In the genomic region with DNA sequence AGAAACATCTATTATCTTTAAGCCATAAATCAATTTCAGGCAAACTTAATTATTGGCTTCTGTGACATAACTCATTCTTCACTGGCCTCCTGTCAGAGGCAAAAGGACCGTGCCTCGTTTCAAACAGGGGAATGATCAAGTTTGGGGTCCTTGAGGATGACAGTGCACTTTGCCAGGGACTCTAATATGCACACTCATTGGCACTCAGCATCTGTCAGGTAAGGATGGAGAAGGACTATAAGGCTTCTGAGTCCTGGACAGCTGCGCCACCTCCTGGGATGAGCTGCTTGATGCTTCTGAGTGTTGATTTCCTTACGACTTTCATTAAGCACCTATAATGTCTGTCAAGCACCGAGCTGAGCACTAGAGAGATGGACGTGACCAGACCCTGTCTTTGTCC, we compare ENCODE assay signal across 1 cellular context.
TF ChIP-seq lines count a peak whose summit lies in the region.

No MANE protein-coding gene starts in this region.

TF ChIP-seq in K562, 482 proteins besides CTCF, POLR2A, EP300 and RAD21 (continued from another document):
- TF ChIP-seq, protein P1, sequence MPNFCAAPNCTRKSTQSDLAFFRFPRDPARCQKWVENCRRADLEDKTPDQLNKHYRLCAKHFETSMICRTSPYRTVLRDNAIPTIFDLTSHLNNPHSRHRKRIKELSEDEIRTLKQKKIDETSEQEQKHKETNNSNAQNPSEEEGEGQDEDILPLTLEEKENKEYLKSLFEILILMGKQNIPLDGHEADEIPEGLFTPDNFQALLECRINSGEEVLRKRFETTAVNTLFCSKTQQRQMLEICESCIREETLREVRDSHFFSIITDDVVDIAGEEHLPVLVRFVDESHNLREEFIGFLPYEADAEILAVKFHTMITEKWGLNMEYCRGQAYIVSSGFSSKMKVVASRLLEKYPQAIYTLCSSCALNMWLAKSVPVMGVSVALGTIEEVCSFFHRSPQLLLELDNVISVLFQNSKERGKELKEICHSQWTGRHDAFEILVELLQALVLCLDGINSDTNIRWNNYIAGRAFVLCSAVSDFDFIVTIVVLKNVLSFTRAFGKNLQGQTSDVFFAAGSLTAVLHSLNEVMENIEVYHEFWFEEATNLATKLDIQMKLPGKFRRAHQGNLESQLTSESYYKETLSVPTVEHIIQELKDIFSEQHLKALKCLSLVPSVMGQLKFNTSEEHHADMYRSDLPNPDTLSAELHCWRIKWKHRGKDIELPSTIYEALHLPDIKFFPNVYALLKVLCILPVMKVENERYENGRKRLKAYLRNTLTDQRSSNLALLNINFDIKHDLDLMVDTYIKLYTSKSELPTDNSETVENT (CRISPR knock-in tag; IDR thresholded peaks at IDR 0.05), result no peak
- TF ChIP-seq, protein P2, sequence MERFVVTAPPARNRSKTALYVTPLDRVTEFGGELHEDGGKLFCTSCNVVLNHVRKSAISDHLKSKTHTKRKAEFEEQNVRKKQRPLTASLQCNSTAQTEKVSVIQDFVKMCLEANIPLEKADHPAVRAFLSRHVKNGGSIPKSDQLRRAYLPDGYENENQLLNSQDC (CRISPR knock-in tag; IDR thresholded peaks at IDR 0.05), result no peak
- no peak for TF ChIP-seq HLTF (IDR thresholded peaks at IDR 0.05)
- no peak for TF ChIP-seq ZNF57 (CRISPR knock-in tag; IDR thresholded peaks at IDR 0.05)
- TF ChIP-seq MAFF (IDR thresholded peaks at IDR 0.05; ENCODE audit: low read length), result 0 out of 2 replicates have a peak, but pooled peaks have one; percentile 10
- TF ChIP-seq ELK1 (CRISPR knock-in tag; IDR thresholded peaks at IDR 0.05), result no peak
- TF ChIP-seq MAFG (tag; conservative IDR thresholded peaks at IDR 0.05), result peak; percentile 64
- TF ChIP-seq ILF3 (IDR thresholded peaks at IDR 0.05; ENCODE audit: borderline replicate concordance), result no peak
- TF ChIP-seq C11orf30 (IDR thresholded peaks at IDR 0.05; ENCODE audit: low read depth), result peak; percentile 61
- TF ChIP-seq, protein P3, sequence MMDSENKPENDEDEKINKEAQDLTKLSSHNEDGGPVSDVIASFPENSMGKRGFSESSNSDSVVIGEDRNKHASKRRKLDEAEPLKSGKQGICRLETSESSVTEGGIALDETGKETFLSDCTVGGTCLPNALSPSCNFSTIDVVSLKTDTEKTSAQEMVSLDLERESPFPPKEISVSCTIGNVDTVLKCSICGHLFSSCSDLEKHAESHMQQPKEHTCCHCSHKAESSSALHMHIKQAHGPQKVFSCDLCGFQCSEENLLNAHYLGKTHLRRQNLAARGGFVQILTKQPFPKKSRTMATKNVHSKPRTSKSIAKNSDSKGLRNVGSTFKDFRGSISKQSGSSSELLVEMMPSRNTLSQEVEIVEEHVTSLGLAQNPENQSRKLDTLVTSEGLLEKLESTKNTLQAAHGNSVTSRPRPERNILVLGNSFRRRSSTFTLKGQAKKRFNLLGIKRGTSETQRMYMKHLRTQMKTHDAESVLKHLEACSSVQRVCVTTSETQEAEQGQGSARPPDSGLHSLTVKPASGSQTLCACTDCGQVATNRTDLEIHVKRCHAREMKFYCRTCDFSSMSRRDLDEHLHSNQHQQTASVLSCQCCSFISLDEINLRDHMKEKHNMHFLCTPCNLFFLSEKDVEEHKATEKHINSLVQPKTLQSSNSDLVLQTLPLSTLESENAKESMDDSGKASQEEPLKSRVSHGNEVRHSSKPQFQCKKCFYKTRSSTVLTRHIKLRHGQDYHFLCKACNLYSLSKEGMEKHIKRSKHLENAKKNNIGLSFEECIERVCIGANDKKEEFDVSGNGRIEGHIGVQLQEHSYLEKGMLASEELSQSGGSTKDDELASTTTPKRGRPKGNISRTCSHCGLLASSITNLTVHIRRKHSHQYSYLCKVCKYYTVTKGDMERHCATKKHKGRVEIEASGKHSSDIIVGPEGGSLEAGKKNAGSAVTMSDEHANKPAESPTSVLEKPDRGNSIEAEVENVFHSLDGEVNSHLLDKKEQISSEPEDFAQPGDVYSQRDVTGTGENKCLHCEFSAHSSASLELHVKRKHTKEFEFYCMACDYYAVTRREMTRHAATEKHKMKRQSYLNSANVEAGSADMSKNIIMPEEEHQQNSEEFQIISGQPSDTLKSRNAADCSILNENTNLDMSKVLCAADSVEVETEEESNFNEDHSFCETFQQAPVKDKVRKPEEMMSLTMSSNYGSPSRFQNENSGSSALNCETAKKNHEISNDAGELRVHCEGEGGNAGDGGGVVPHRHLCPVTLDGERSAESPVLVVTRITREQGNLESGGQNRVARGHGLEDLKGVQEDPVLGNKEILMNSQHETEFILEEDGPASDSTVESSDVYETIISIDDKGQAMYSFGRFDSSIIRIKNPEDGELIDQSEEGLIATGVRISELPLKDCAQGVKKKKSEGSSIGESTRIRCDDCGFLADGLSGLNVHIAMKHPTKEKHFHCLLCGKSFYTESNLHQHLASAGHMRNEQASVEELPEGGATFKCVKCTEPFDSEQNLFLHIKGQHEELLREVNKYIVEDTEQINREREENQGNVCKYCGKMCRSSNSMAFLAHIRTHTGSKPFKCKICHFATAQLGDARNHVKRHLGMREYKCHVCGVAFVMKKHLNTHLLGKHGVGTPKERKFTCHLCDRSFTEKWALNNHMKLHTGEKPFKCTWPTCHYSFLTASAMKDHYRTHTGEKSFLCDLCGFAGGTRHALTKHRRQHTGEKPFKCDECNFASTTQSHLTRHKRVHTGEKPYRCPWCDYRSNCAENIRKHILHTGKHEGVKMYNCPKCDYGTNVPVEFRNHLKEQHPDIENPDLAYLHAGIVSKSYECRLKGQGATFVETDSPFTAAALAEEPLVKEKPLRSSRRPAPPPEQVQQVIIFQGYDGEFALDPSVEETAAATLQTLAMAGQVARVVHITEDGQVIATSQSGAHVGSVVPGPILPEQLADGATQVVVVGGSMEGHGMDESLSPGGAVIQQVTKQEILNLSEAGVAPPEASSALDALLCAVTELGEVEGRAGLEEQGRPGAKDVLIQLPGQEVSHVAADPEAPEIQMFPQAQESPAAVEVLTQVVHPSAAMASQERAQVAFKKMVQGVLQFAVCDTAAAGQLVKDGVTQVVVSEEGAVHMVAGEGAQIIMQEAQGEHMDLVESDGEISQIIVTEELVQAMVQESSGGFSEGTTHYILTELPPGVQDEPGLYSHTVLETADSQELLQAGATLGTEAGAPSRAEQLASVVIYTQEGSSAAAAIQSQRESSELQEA (IDR thresholded peaks at IDR 0.05; ENCODE audit: low read depth), result no peak
- TF ChIP-seq PTBP1 (IDR thresholded peaks at IDR 0.05; ENCODE audit: low read depth, low read length), result no peak
- no peak for TF ChIP-seq SRSF7 (optimal IDR thresholded peaks at IDR 0.05; ENCODE audit: low read depth, low read length)
